In genomic region chr5:151137067-151137825, GRCh38 we compare ENCODE assay signal across 20 cellular contexts. TPM values are rescaled to one million over a fixed set of nuclear protein-coding genes. Genes with fewer than 3 reads are reported as not detected.
DNase-seq lines count a peak whose midpoint lies in the region; ATAC-seq and TF ChIP-seq lines count a peak whose summit lies in the region.
"Had no signal": no experiment of that assay in that cellular context is flagged by ENCODE, and none has a peak within 500 bp of the region (broad histone marks: within the 10 kb centered on the region; RNA-seq: fewer than 3 reads in every experiment).

No MANE protein-coding gene starts in this region.

- intact Hi-C loops in activated B cell treated with CpG ODN at 0.5 μM for 24 hours (cut with micrococcal nuclease), result no loop called here

- TF ChIP-seq CTCF in activated B cell treated with CpG ODN at 0.5 μM for 24 hours (IDR thresholded peaks at IDR 0.05), result no peak

- CTCF ChIA-PET in activated B cell treated with CpG ODN at 0.5 μM for 24 hours (lab: Charles Lee), result interaction anchor here (1.4 to 2.1 kb wide), 3 partner anchors 11 to 26 kb away, joined by 3 to 10 read pairs (median 3); no protein-coding TSS in a partner anchor

- H3K4me3 Mint-ChIP-seq in stimulated activated naive CD8-positive, alpha-beta T cell treated with anti-CD3 and anti-CD28 coated beads, Interleukin-15, Interleukin-2, amounts not matched to agents 100 ng/mL and 50 ng/mL, for 24 hours, result no peak overlapping the region
- H3K4me3 Mint-ChIP-seq in activated B cell treated with CpG ODN at 0.5 μM for 24 hours, result no peak overlapping the region
- no peak overlapping the region for H3K4me3 Mint-ChIP-seq in memory B cell

- H3K27ac Mint-ChIP-seq in stimulated activated naive CD8-positive, alpha-beta T cell treated with anti-CD3 and anti-CD28 coated beads, Interleukin-15, Interleukin-2, amounts not matched to agents 100 ng/mL and 50 ng/mL, for 24 hours, result peak overlapping the region; percentile 23
- peak overlapping the region; percentile 69 for H3K27ac Mint-ChIP-seq in activated B cell treated with CpG ODN at 0.5 μM for 24 hours
- peak overlapping the region; percentile 46 for H3K27ac Mint-ChIP-seq in memory B cell
- H3K27ac Mint-ChIP-seq: progenitor cell of endocrine pancreas had no signal

- H3K27me3 Mint-ChIP-seq in stimulated activated naive CD8-positive, alpha-beta T cell treated with anti-CD3 and anti-CD28 coated beads, Interleukin-15, Interleukin-2, amounts not matched to agents 100 ng/mL and 50 ng/mL, for 24 hours, result no peaks in the 10 kb centered on the region
- H3K27me3 Mint-ChIP-seq in activated B cell treated with CpG ODN at 0.5 μM for 24 hours (no peaks in the 10 kb centered on the region), memory B cell (no peaks in the 10 kb centered on the region)
- H3K27me3 Mint-ChIP-seq: progenitor cell of endocrine pancreas had no signal

- ATAC-seq in stimulated activated naive CD8-positive, alpha-beta T cell treated with anti-CD3 and anti-CD28 coated beads, Interleukin-15, Interleukin-2, amounts not matched to agents 100 U/mL and 50 U/mL, for 24 hours, result no peak
- ATAC-seq in activated B cell treated with CpG ODN at 0.5 μM for 24 hours (ENCODE audit: low read depth), result no peak
- ATAC-seq in memory B cell (ENCODE audit: low read depth), result no peak
- no peak for ATAC-seq in HG02885 (IDR thresholded peaks at IDR 0.05; ENCODE audit: poor library complexity, unreplicated experiment)
- ATAC-seq: esophagus mucosa, gastrocnemius medialis, HepG2 had no signal

- no peaks in the 10 kb centered on the region for H3K9me3 Mint-ChIP-seq in stimulated activated naive CD8-positive, alpha-beta T cell treated with anti-CD3 and anti-CD28 coated beads, Interleukin-15, Interleukin-2, amounts not matched to agents 100 ng/mL and 50 ng/mL, for 24 hours
- H3K9me3 Mint-ChIP-seq in activated B cell treated with CpG ODN at 0.5 μM for 24 hours (no peaks in the 10 kb centered on the region), memory B cell (no peaks in the 10 kb centered on the region)
- H3K9me3 Mint-ChIP-seq: activated T-helper 2 cell treated with anti-CD3 and anti-CD28 coated beads, Interferon-gamma antibody, Interleukin-2, Interleukin-4, amounts not matched to agents 10 μg/mL and 5 μg/mL and 100 μg/mL, durations not matched to agents 14 hours and 24 hours and 36 hours had no signal

- H3K4me1 Mint-ChIP-seq in stimulated activated naive CD8-positive, alpha-beta T cell treated with anti-CD3 and anti-CD28 coated beads, Interleukin-15, Interleukin-2, amounts not matched to agents 100 ng/mL and 50 ng/mL, for 24 hours (ENCODE audit: low read depth), result peaks cover 71% of the 10 kb centered on the region
- H3K4me1 Mint-ChIP-seq in activated B cell treated with CpG ODN at 0.5 μM for 24 hours (peaks cover 81% of the 10 kb centered on the region), memory B cell (peaks cover 71% of the 10 kb centered on the region)

- no peak for DNase-seq in stimulated activated naive CD8-positive, alpha-beta T cell treated with anti-CD3 and anti-CD28 coated beads, Interleukin-15, Interleukin-2, amounts not matched to agents 100 U/mL and 50 U/mL, for 24 hours
- DNase-seq in activated B cell treated with CpG ODN at 0.5 μM for 24 hours (no peak), memory B cell (ENCODE audit: low spot score in 2 of 2) (no peak), occipital lobe (lab: John Stamatoyannopoulos, UW) (no peak), AG08396 (ENCODE audit: low spot score) (no peak)
- DNase-seq: activated CD4-positive, alpha-beta T cell treated with anti-CD3 and anti-CD28 coated beads, Interleukin-2, amount 50 U/mL, for 4 hours; anterior cingulate cortex; Caco-2; effector CD4-positive, alpha-beta T cell; EL; gastrocnemius medialis; NCI-H1436; NCI-H524 treated with DMSO at 0.1 percent for 48 hours; stimulated activated CD4-positive, alpha-beta T cell treated with anti-CD3 and anti-CD28 coated beads, Interleukin-4, amount 100 ng/mL, for 24 hours had no signal

- POLR2A ChIA-PET in activated B cell treated with CpG ODN at 0.5 μM for 24 hours (lab: Charles Lee), result interaction anchor here (1.5 to 2.1 kb wide), 3 partner anchors 11 to 86 kb away, joined by 4 to 10 read pairs (median 9); partner anchors contain the start of gene CCDC69

- peaks cover 82% of the 10 kb centered on the region for H3K36me3 Mint-ChIP-seq in stimulated activated naive CD8-positive, alpha-beta T cell treated with anti-CD3 and anti-CD28 coated beads, Interleukin-15, Interleukin-2, amounts not matched to agents 100 ng/mL and 50 ng/mL, for 24 hours (ENCODE audit: low read depth)
- H3K36me3 Mint-ChIP-seq in activated B cell treated with CpG ODN at 0.5 μM for 24 hours (ENCODE audit: low read depth), result peaks cover 90% of the 10 kb centered on the region
- H3K36me3 Mint-ChIP-seq in memory B cell, result peaks cover 41% of the 10 kb centered on the region

RNA-seq across cellular contexts. Expression of gene ANXA6, which starts 20.3 kb away (rescaled TPM):
- total RNA-seq in activated B cell treated with CpG ODN at 0.5 μM for 24 hours (367 and 379 TPM in 2 replicates), occipital lobe (74.7 TPM)

RNA-seq across cellular contexts. Expression of gene TNIP1, which starts 56.4 kb away (rescaled TPM):
- total RNA-seq in activated B cell treated with CpG ODN at 0.5 μM for 24 hours (506 and 512 TPM in 2 replicates), occipital lobe (18.1 TPM)

Comparison
In these comparisons a context has a peak if more than half of its experiments do, and no peak if none do; other contexts are left out.
1. RNA of gene TNIP1, which starts 56.4 kb away (total RNA-seq): 506 to 512 TPM in activated B cell treated with CpG ODN at 0.5 μM for 24 hours; 18.1 TPM in occipital lobe (single experiment); every median in the first group is over 10 times any median in the second.
2. Peak in every context shown above with its lines, with median percentiles within 50 percentile points of each other: H3K27ac Mint-ChIP-seq.